Comparison of ENCODE assay signal across 27 cellular contexts in genomic region chr6:28413681-28414080, GRCh38. TPM values are rescaled to one million over a fixed set of nuclear protein-coding genes. Genes with fewer than 3 reads are reported as not detected.
"Had no signal": no experiment of that assay in that cellular context is flagged by ENCODE, and none has a peak within 500 bp of the region (broad histone marks: within the 10 kb centered on the region; RNA-seq: fewer than 3 reads in every experiment).

No MANE protein-coding gene starts in this region.

- ATAC-seq: activated naive CD4-positive, alpha-beta T cell treated with anti-CD3 and anti-CD28 coated beads, Interleukin-2, amount 50 U/mL, for 72 hours; activated T-cell treated with anti-CD3 and anti-CD28 coated beads, Interleukin-2, amount 50 U/mL, for 72 hours; effector memory CD8-positive, alpha-beta T cell; foreskin keratinocyte; gastrocnemius medialis; heart left ventricle; WTC11 had no signal

- H3K4me3 ChIP-seq: ascending aorta, esophagus muscularis mucosa, gastrocnemius medialis, heart left ventricle had no signal

- DNase-seq: activated CD4-positive, alpha-beta memory T cell treated with anti-CD3 and anti-CD28 coated beads, Interleukin-2, amount 10 ng/mL, durations not matched to agents 7 days and 5 days; activated CD4-positive, alpha-beta T cell treated with anti-CD3 and anti-CD28 coated beads for 1 hour; activated CD4-positive, alpha-beta T cell treated with anti-CD3 and anti-CD28 coated beads for 4 hours; activated CD4-positive, alpha-beta T cell treated with anti-CD3 and anti-CD28 coated beads, Interleukin-2, amount 10 ng/mL, durations not matched to agents 7 days and 5 days; activated CD4-positive, alpha-beta T cell treated with anti-CD3 and anti-CD28 coated beads, Interleukin-2, amount 50 U/mL, for 4 hours; activated CD8-positive, alpha-beta memory T cell treated with anti-CD3 and anti-CD28 coated beads, Interleukin-2, amount 50 U/mL, for 48 hours; activated gamma-delta T cell; activated naive CD4-positive, alpha-beta T cell; activated naive CD4-positive, alpha-beta T cell treated with anti-CD3 and anti-CD28 coated beads, Interleukin-2, amount 10 ng/mL, durations not matched to agents 7 days and 5 days; activated naive CD8-positive, alpha-beta T cell treated with anti-CD3 and anti-CD28 coated beads, Interleukin-2, amount 10 ng/mL, durations not matched to agents 7 days and 5 days; activated T-cell treated with anti-CD3 and anti-CD28 coated beads for 4 hours; activated T-cell treated with anti-CD3 and anti-CD28 coated beads, Interleukin-2, amount 50 U/mL, for 24 hours; activated T-cell treated with anti-CD3 and anti-CD28 coated beads, Interleukin-2, amount 50 U/mL, for 72 hours; cortex of kidney; dermis blood vessel endothelial cell; effector CD4-positive, alpha-beta T cell; effector memory CD8-positive, alpha-beta T cell; erythroblast; foreskin keratinocyte; gastrocnemius medialis; glutamatergic neuron; heart left ventricle; hypothalamus had no signal

RNA-seq across cellular contexts. Expression of gene ZSCAN23, which starts 29.6 kb away (rescaled TPM):
- total RNA-seq: ascending aorta had no signal
